1 cellular context compared by ENCODE assay signal in the genomic region with DNA sequence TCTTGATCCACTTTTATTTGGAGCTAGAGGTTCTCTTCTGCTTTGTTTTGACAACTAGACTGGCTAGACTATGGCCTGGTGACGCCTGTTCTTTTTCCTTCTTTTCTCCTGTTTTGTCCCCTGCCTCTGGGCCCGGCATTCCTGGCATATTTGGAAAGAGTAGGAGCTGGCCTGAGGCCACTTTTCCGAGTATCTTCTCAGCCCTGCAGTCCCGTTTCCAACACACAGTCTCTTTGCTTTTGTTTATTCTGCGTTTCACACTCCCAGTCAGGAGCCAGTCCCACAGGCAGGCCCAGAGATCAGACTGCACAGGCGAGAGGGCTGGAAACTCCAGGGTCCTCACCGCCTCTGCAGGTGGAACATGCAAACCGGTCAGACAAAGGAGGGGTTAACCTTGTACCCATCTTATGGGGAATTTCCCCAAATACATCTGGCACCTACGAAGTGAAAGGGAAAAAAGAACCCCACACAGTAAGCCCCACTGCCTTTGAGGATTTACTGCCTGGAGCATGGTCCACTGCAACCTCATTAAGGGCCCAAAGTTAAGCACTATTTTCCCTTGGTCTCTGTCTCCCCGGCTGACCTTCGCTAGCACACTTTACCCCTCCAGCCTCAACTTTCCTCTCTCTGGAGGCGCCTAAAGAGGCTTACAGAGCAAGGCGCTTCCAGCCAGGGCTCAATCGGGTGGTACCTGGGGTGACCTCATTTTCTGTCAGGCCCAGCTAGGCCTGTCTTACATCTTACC.
TF ChIP-seq lines count a peak whose summit lies in the region.

No MANE protein-coding gene starts in this region.

TF ChIP-seq in HepG2, 621 proteins besides CTCF, POLR2A, EP300 and RAD21 (continued from another document and continues in another):
- TF ChIP-seq, protein P1, sequence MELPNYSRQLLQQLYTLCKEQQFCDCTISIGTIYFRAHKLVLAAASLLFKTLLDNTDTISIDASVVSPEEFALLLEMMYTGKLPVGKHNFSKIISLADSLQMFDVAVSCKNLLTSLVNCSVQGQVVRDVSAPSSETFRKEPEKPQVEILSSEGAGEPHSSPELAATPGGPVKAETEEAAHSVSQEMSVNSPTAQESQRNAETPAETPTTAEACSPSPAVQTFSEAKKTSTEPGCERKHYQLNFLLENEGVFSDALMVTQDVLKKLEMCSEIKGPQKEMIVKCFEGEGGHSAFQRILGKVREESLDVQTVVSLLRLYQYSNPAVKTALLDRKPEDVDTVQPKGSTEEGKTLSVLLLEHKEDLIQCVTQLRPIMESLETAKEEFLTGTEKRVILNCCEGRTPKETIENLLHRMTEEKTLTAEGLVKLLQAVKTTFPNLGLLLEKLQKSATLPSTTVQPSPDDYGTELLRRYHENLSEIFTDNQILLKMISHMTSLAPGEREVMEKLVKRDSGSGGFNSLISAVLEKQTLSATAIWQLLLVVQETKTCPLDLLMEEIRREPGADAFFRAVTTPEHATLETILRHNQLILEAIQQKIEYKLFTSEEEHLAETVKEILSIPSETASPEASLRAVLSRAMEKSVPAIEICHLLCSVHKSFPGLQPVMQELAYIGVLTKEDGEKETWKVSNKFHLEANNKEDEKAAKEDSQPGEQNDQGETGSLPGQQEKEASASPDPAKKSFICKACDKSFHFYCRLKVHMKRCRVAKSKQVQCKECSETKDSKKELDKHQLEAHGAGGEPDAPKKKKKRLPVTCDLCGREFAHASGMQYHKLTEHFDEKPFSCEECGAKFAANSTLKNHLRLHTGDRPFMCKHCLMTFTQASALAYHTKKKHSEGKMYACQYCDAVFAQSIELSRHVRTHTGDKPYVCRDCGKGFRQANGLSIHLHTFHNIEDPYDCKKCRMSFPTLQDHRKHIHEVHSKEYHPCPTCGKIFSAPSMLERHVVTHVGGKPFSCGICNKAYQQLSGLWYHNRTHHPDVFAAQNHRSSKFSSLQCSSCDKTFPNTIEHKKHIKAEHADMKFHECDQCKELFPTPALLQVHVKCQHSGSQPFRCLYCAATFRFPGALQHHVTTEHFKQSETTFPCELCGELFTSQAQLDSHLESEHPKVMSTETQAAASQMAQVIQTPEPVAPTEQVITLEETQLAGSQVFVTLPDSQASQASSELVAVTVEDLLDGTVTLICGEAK (IDR thresholded peaks at IDR 0.05), result no peak
- TF ChIP-seq, protein P1 (CRISPR knock-in tag; IDR thresholded peaks at IDR 0.05), result peak; percentile 48; the same call in 1 of the 2 replicates
- TF ChIP-seq PRMT3 (CRISPR knock-in tag; IDR thresholded peaks at IDR 0.05; ENCODE audit: borderline replicate concordance, low read depth) (no peak), ZNF333 (CRISPR knock-in tag; IDR thresholded peaks at IDR 0.05; ENCODE audit: borderline replicate concordance) (no peak), ZNF33A (CRISPR knock-in tag; IDR thresholded peaks at IDR 0.05; ENCODE audit: borderline replicate concordance) (no peak; the same call in 1 of the 2 replicates), ZNF724P (CRISPR knock-in tag; IDR thresholded peaks at IDR 0.05; ENCODE audit: borderline replicate concordance) (no peak), EED (CRISPR knock-in tag; IDR thresholded peaks at IDR 0.05) (0 out of 2 replicates have a peak, but pooled peaks have one; percentile 12), ZNF432 (CRISPR knock-in tag; IDR thresholded peaks at IDR 0.05; ENCODE audit: borderline replicate concordance) (no peak), NCOR1 (IDR thresholded peaks at IDR 0.05; ENCODE audit: borderline replicate concordance, low read length) (peak; percentile 64; the same call in 1 of the 2 replicates), ZNF501 (CRISPR knock-in tag; IDR thresholded peaks at IDR 0.05) (peak; percentile 97), U2AF2 (IDR thresholded peaks at IDR 0.05; ENCODE audit: low read depth, low read length) (no peak), ZNF350 (CRISPR knock-in tag; IDR thresholded peaks at IDR 0.05; ENCODE audit: borderline replicate concordance, low read depth) (no peak), CCAR2 (optimal IDR thresholded peaks at IDR 0.05; ENCODE audit: low read depth, low read length) (no peak), SP4 (CRISPR knock-in tag; IDR thresholded peaks at IDR 0.05) (no peak)
- TF ChIP-seq, protein P2, sequence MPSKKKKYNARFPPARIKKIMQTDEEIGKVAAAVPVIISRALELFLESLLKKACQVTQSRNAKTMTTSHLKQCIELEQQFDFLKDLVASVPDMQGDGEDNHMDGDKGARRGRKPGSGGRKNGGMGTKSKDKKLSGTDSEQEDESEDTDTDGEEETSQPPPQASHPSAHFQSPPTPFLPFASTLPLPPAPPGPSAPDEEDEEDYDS (CRISPR knock-in tag; IDR thresholded peaks at IDR 0.05), result peak; percentile 42; the same call in 1 of the 2 replicates
- TF ChIP-seq, protein P3, sequence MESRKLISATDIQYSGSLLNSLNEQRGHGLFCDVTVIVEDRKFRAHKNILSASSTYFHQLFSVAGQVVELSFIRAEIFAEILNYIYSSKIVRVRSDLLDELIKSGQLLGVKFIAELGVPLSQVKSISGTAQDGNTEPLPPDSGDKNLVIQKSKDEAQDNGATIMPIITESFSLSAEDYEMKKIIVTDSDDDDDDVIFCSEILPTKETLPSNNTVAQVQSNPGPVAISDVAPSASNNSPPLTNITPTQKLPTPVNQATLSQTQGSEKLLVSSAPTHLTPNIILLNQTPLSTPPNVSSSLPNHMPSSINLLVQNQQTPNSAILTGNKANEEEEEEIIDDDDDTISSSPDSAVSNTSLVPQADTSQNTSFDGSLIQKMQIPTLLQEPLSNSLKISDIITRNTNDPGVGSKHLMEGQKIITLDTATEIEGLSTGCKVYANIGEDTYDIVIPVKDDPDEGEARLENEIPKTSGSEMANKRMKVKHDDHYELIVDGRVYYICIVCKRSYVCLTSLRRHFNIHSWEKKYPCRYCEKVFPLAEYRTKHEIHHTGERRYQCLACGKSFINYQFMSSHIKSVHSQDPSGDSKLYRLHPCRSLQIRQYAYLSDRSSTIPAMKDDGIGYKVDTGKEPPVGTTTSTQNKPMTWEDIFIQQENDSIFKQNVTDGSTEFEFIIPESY (CRISPR knock-in tag; IDR thresholded peaks at IDR 0.05), result 0 out of 2 replicates have a peak, but pooled peaks have one; percentile 7
- TF ChIP-seq, protein P4, sequence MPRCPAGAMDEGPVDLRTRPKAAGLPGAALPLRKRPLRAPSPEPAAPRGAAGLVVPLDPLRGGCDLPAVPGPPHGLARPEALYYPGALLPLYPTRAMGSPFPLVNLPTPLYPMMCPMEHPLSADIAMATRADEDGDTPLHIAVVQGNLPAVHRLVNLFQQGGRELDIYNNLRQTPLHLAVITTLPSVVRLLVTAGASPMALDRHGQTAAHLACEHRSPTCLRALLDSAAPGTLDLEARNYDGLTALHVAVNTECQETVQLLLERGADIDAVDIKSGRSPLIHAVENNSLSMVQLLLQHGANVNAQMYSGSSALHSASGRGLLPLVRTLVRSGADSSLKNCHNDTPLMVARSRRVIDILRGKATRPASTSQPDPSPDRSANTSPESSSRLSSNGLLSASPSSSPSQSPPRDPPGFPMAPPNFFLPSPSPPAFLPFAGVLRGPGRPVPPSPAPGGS (CRISPR knock-in tag; IDR thresholded peaks at IDR 0.05), result no peak
- TF ChIP-seq, protein P5, sequence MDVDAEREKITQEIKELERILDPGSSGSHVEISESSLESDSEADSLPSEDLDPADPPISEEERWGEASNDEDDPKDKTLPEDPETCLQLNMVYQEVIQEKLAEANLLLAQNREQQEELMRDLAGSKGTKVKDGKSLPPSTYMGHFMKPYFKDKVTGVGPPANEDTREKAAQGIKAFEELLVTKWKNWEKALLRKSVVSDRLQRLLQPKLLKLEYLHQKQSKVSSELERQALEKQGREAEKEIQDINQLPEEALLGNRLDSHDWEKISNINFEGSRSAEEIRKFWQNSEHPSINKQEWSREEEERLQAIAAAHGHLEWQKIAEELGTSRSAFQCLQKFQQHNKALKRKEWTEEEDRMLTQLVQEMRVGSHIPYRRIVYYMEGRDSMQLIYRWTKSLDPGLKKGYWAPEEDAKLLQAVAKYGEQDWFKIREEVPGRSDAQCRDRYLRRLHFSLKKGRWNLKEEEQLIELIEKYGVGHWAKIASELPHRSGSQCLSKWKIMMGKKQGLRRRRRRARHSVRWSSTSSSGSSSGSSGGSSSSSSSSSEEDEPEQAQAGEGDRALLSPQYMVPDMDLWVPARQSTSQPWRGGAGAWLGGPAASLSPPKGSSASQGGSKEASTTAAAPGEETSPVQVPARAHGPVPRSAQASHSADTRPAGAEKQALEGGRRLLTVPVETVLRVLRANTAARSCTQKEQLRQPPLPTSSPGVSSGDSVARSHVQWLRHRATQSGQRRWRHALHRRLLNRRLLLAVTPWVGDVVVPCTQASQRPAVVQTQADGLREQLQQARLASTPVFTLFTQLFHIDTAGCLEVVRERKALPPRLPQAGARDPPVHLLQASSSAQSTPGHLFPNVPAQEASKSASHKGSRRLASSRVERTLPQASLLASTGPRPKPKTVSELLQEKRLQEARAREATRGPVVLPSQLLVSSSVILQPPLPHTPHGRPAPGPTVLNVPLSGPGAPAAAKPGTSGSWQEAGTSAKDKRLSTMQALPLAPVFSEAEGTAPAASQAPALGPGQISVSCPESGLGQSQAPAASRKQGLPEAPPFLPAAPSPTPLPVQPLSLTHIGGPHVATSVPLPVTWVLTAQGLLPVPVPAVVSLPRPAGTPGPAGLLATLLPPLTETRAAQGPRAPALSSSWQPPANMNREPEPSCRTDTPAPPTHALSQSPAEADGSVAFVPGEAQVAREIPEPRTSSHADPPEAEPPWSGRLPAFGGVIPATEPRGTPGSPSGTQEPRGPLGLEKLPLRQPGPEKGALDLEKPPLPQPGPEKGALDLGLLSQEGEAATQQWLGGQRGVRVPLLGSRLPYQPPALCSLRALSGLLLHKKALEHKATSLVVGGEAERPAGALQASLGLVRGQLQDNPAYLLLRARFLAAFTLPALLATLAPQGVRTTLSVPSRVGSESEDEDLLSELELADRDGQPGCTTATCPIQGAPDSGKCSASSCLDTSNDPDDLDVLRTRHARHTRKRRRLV (CRISPR knock-in tag; IDR thresholded peaks at IDR 0.05), result no peak
- TF ChIP-seq, protein P6, sequence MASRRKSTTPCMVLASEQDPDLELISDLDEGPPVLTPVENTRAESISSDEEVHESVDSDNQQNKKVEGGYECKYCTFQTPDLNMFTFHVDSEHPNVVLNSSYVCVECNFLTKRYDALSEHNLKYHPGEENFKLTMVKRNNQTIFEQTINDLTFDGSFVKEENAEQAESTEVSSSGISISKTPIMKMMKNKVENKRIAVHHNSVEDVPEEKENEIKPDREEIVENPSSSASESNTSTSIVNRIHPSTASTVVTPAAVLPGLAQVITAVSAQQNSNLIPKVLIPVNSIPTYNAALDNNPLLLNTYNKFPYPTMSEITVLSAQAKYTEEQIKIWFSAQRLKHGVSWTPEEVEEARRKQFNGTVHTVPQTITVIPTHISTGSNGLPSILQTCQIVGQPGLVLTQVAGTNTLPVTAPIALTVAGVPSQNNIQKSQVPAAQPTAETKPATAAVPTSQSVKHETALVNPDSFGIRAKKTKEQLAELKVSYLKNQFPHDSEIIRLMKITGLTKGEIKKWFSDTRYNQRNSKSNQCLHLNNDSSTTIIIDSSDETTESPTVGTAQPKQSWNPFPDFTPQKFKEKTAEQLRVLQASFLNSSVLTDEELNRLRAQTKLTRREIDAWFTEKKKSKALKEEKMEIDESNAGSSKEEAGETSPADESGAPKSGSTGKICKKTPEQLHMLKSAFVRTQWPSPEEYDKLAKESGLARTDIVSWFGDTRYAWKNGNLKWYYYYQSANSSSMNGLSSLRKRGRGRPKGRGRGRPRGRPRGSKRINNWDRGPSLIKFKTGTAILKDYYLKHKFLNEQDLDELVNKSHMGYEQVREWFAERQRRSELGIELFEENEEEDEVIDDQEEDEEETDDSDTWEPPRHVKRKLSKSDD (CRISPR knock-in tag; IDR thresholded peaks at IDR 0.05; ENCODE audit: low read depth), result no peak; the same call in 1 of the 2 replicates
- TF ChIP-seq, protein P7, sequence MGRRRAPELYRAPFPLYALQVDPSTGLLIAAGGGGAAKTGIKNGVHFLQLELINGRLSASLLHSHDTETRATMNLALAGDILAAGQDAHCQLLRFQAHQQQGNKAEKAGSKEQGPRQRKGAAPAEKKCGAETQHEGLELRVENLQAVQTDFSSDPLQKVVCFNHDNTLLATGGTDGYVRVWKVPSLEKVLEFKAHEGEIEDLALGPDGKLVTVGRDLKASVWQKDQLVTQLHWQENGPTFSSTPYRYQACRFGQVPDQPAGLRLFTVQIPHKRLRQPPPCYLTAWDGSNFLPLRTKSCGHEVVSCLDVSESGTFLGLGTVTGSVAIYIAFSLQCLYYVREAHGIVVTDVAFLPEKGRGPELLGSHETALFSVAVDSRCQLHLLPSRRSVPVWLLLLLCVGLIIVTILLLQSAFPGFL (CRISPR knock-in tag; IDR thresholded peaks at IDR 0.05), result no peak
- TF ChIP-seq, protein P8, sequence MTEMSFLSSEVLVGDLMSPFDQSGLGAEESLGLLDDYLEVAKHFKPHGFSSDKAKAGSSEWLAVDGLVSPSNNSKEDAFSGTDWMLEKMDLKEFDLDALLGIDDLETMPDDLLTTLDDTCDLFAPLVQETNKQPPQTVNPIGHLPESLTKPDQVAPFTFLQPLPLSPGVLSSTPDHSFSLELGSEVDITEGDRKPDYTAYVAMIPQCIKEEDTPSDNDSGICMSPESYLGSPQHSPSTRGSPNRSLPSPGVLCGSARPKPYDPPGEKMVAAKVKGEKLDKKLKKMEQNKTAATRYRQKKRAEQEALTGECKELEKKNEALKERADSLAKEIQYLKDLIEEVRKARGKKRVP (CRISPR knock-in tag; IDR thresholded peaks at IDR 0.05), result no peak
- TF ChIP-seq, protein P9, sequence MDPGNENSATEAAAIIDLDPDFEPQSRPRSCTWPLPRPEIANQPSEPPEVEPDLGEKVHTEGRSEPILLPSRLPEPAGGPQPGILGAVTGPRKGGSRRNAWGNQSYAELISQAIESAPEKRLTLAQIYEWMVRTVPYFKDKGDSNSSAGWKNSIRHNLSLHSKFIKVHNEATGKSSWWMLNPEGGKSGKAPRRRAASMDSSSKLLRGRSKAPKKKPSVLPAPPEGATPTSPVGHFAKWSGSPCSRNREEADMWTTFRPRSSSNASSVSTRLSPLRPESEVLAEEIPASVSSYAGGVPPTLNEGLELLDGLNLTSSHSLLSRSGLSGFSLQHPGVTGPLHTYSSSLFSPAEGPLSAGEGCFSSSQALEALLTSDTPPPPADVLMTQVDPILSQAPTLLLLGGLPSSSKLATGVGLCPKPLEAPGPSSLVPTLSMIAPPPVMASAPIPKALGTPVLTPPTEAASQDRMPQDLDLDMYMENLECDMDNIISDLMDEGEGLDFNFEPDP (CRISPR knock-in tag; conservative IDR thresholded peaks at IDR 0.05), result no peak
